ENCODE assay signal across 18 cellular contexts in the genomic region with DNA sequence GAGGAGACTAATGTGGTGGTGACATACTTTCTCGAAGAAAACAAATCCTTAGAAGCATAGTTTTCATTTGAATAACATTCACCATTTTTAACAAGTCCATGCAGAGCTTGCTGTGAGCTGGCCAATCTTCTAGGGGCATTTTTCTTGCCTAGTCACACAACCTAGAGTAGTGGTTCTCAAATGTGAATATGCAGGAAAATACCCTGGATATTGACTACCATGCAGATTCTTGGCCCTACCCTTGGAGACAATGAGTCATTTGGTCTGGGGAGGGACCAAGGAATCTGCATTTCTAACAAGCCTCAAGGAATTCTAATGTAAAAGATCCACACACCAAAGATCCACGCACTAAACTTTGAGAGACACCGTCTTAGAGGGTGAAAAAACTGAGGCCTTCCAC. TPM values are rescaled to one million over a fixed set of nuclear protein-coding genes. Genes with fewer than 3 reads are reported as not detected.
"Had no signal": no experiment of that assay in that cellular context is flagged by ENCODE, and none has a peak within 500 bp of the region (broad histone marks: within the 10 kb centered on the region; RNA-seq: fewer than 3 reads in every experiment).

No MANE protein-coding gene starts in this region.

- ATAC-seq: activated CD4-positive, CD25-positive, alpha-beta regulatory T cell treated with anti-CD3 and anti-CD28 coated beads, Interleukin-2, amount 50 U/mL, for 24 hours; left ventricle myocardium superior; sciatic nerve; stimulated activated naive CD8-positive, alpha-beta T cell treated with anti-CD3 and anti-CD28 coated beads, Interleukin-15, amount 100 ng/mL, for 72 hours; T-cell had no signal

- H3K4me1 ChIP-seq: esophagus squamous epithelium, uterus had no signal

- H3K36me3 ChIP-seq: esophagus squamous epithelium, uterus had no signal

- H3K9me3 Mint-ChIP-seq: activated naive CD4-positive, alpha-beta T cell treated with anti-CD3 and anti-CD28 coated beads, Interleukin-2, amount 10 ng/mL, durations not matched to agents 7 days and 5 days; activated T-helper 2 cell treated with anti-CD3 and anti-CD28 coated beads, Interferon-gamma antibody, Interleukin-2, Interleukin-4, amounts not matched to agents 10 μg/mL and 5 μg/mL and 100 μg/mL, durations not matched to agents 14 hours and 24 hours and 36 hours had no signal

- H3K4me3 ChIP-seq: coronary artery, esophagus squamous epithelium, uterus had no signal

- H3K27ac Mint-ChIP-seq: activated naive CD4-positive, alpha-beta T cell treated with anti-CD3 and anti-CD28 coated beads, Interleukin-2, amount 10 ng/mL, durations not matched to agents 7 days and 5 days; activated T-helper 2 cell treated with anti-CD3 and anti-CD28 coated beads, Interferon-gamma antibody, Interleukin-2, Interleukin-4, amounts not matched to agents 10 μg/mL and 5 μg/mL and 100 μg/mL, durations not matched to agents 14 hours and 24 hours and 36 hours; stimulated activated naive CD8-positive, alpha-beta T cell treated with anti-CD3 and anti-CD28 coated beads, Interleukin-15, amount 100 ng/mL, for 72 hours; T-cell had no signal

- H3K27me3 Mint-ChIP-seq: activated naive CD4-positive, alpha-beta T cell treated with anti-CD3 and anti-CD28 coated beads, Interleukin-2, amount 10 ng/mL, durations not matched to agents 7 days and 5 days had no signal

- DNase-seq: activated naive CD4-positive, alpha-beta T cell treated with anti-CD3 and anti-CD28 coated beads, Interleukin-2, amount 10 ng/mL, durations not matched to agents 7 days and 5 days; activated T-cell treated with anti-CD3 and anti-CD28 coated beads for 4 hours; central memory CD4-positive, alpha-beta T cell; effector CD4-positive, alpha-beta T cell; esophagus squamous epithelium; left ventricle myocardium superior; stimulated activated CD4-positive, alpha-beta T cell treated with anti-CD3 and anti-CD28 coated beads, Interleukin-1b, Interleukin-23, amount 100 ng/mL, for 48 hours; stimulated activated naive CD8-positive, alpha-beta T cell treated with anti-CD3 and anti-CD28 coated beads, Interleukin-15, amount 100 ng/mL, for 72 hours; T-cell; T-helper 9 cell; uterus had no signal

- H3K27me3 ChIP-seq: esophagus squamous epithelium, uterus had no signal

- H3K4me3 Mint-ChIP-seq: activated naive CD4-positive, alpha-beta T cell treated with anti-CD3 and anti-CD28 coated beads, Interleukin-2, amount 10 ng/mL, durations not matched to agents 7 days and 5 days; stimulated activated naive CD8-positive, alpha-beta T cell treated with anti-CD3 and anti-CD28 coated beads, Interleukin-15, amount 100 ng/mL, for 72 hours; T-cell had no signal

- H3K27ac ChIP-seq: coronary artery, esophagus squamous epithelium, uterus had no signal

- H3K4me1 Mint-ChIP-seq: activated naive CD4-positive, alpha-beta T cell treated with anti-CD3 and anti-CD28 coated beads, Interleukin-2, amount 10 ng/mL, durations not matched to agents 7 days and 5 days; stimulated activated naive CD8-positive, alpha-beta T cell treated with anti-CD3 and anti-CD28 coated beads, Interleukin-15, amount 100 ng/mL, for 72 hours; T-cell had no signal

- H3K36me3 Mint-ChIP-seq: activated naive CD4-positive, alpha-beta T cell treated with anti-CD3 and anti-CD28 coated beads, Interleukin-2, amount 10 ng/mL, durations not matched to agents 7 days and 5 days; T-cell had no signal

- H3K9me3 ChIP-seq: esophagus squamous epithelium, uterus had no signal

RNA-seq across cellular contexts. Expression of a gene that starts 23.5 kb away (rescaled TPM):
- total RNA-seq: activated CD8-positive, alpha-beta memory T cell treated with anti-CD3 and anti-CD28 coated beads for 36 hours; activated T-helper 2 cell treated with anti-CD3 and anti-CD28 coated beads, Interferon-gamma antibody, Interleukin-2, Interleukin-4, amounts not matched to agents 10 μg/mL and 5 μg/mL and 100 μg/mL, durations not matched to agents 14 hours and 24 hours and 36 hours; pulmonary artery endothelial cell; sciatic nerve; T-cell had no signal
- polyA plus RNA-seq: neural cell had no signal
